11 cellular contexts compared by ENCODE assay signal in the genomic region with DNA sequence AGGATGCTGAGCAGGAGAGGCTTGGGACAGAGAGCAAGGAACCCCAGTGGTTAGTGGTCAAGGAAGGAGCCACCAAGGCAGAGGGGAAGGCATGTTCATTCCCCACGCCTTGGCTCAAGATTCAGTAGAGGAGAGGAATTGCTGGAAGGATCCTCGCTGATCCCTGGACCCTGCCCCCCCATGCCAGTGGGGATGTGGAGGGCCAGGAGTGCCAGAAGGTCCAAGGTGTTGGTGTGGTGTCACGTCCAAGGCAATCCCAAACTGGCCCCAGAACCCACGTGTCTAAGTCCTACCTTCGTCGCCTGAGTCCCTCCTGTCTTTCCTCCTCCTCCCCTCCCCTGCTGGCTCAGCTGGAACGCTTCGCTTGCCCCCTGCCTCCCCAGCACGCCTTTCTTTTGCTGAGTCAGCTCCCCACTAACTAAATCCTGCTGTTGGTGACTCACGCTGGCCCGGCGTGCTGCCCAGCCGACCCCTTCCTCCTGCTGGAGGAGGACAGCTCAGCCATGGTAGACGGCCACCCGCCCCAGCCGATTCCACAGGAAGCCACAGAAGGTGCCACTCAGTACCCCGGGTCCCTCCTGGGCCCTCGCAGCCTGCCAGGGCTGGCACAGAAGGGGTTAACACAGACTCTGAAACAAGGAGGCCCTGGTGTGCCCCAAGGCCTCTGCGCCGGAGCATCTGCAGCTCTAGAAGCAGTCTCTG. TPM values are rescaled to one million over a fixed set of nuclear protein-coding genes. Genes with fewer than 3 reads are reported as not detected.
DNase-seq lines count a peak whose midpoint lies in the region; ATAC-seq, FAIRE-seq and TF ChIP-seq lines count a peak whose summit lies in the region.
"Had no signal": no experiment of that assay in that cellular context is flagged by ENCODE, and none has a peak within 500 bp of the region (broad histone marks: within the 10 kb centered on the region; RNA-seq: fewer than 3 reads in every experiment).

No MANE protein-coding gene starts in this region.

- H3K9me3 ChIP-seq in ovary, result no peaks in the 10 kb centered on the region
- no peaks in the 10 kb centered on the region for H3K9me3 ChIP-seq in naive thymus-derived CD4-positive, alpha-beta T cell (ENCODE audit: control insufficient read depth in 2 of 3, low read length in 3 of 3)

- intact Hi-C loops in CD14-positive monocyte (cut with micrococcal nuclease) (no loop called here), ovary (cut with DNase I) (loop anchor here in 2 of 4 donors (5.0 kb wide), 4 partner anchors 128 to 203 kb away; a partner anchor contains a TSS)
- intact Hi-C loops in naive thymus-derived CD4-positive, alpha-beta T cell (cut with micrococcal nuclease), result no loop called here

- no peaks in the 10 kb centered on the region for H3K36me3 ChIP-seq in ovary
- no peaks in the 10 kb centered on the region for H3K36me3 ChIP-seq in naive thymus-derived CD4-positive, alpha-beta T cell (ENCODE audit: control insufficient read depth in 2 of 3, insufficient read depth in 3 of 3, low read length in 3 of 3)

- peaks cover 5% of the 10 kb centered on the region for H3K4me1 Mint-ChIP-seq in CD14-positive monocyte
- H3K4me1 Mint-ChIP-seq in stimulated activated effector memory CD8-positive, alpha-beta T cell treated with anti-CD3 and anti-CD28 coated beads, Interleukin-12 subunit alpha, Interleukin-12 subunit beta, amount 100 ng/mL, for 72 hours, result peaks cover 10% of the 10 kb centered on the region
- no peaks in the 10 kb centered on the region for H3K4me1 Mint-ChIP-seq in naive thymus-derived CD4-positive, alpha-beta T cell

- H3K4me3 ChIP-seq in fibroblast of mammary gland (ENCODE audit: control insufficient read depth, low read depth, low read length) (no peak overlapping the region), ovary (no peak overlapping the region)
- no peak overlapping the region for H3K4me3 ChIP-seq in naive thymus-derived CD4-positive, alpha-beta T cell (ENCODE audit: low read length)

- H3K27me3 ChIP-seq in ovary, result no peaks in the 10 kb centered on the region
- H3K27me3 ChIP-seq in naive thymus-derived CD4-positive, alpha-beta T cell (ENCODE audit: control insufficient read depth in 2 of 2, insufficient read depth in 2 of 2, low read length in 2 of 2), result no peaks in the 10 kb centered on the region

- TF ChIP-seq EP300 in ovary (IDR thresholded peaks at IDR 0.05), result no peak

- no peaks in the 10 kb centered on the region for H3K36me3 Mint-ChIP-seq in CD14-positive monocyte
- H3K36me3 Mint-ChIP-seq in stimulated activated effector memory CD8-positive, alpha-beta T cell treated with anti-CD3 and anti-CD28 coated beads, Interleukin-12 subunit alpha, Interleukin-12 subunit beta, amount 100 ng/mL, for 72 hours, result no peaks in the 10 kb centered on the region
- H3K36me3 Mint-ChIP-seq in naive thymus-derived CD4-positive, alpha-beta T cell, result no peaks in the 10 kb centered on the region

- FAIRE-seq in GM12892 (lab: Jason Lieb, UNC), result no peak

- in situ Hi-C loops in KBM-7 (cut with MboI; ENCODE audit: low pct_unique_long_range_greater_than_20kb, low sequenced_read_pairs), result loop anchor here (10.0 kb wide), 1 partner anchor 201 kb away; no protein-coding TSS in a partner anchor

- H3K27ac Mint-ChIP-seq in CD14-positive monocyte, result no peak overlapping the region
- no peak overlapping the region for H3K27ac Mint-ChIP-seq in stimulated activated effector memory CD8-positive, alpha-beta T cell treated with anti-CD3 and anti-CD28 coated beads, Interleukin-12 subunit alpha, Interleukin-12 subunit beta, amount 100 ng/mL, for 72 hours
- no peak overlapping the region for H3K27ac Mint-ChIP-seq in naive thymus-derived CD4-positive, alpha-beta T cell

- POLR2A ChIA-PET in RWPE1 (lab: Yijun Ruan, JAX; ENCODE audit: low non-redundant PET), result no interaction called here
- POLR2A ChIA-PET in naive thymus-derived CD4-positive, alpha-beta T cell (lab: Charles Lee), result no interaction called here

- TF ChIP-seq CTCF in CD14-positive monocyte (IDR thresholded peaks at IDR 0.05), result no peak
- no peak for TF ChIP-seq CTCF in RWPE1 (conservative IDR thresholded peaks at IDR 0.05; ENCODE audit: low read depth)
- TF ChIP-seq CTCF in fibroblast of mammary gland (conservative IDR thresholded peaks at IDR 0.05; ENCODE audit: control insufficient read depth, insufficient read depth, low read depth, low read length), result no peak
- peak in 1 of 3 donors; percentile 26 for TF ChIP-seq CTCF in ovary (IDR thresholded peaks at IDR 0.05)

- H3K4me3 Mint-ChIP-seq in CD14-positive monocyte, result no peak overlapping the region
- H3K4me3 Mint-ChIP-seq in stimulated activated effector memory CD8-positive, alpha-beta T cell treated with anti-CD3 and anti-CD28 coated beads, Interleukin-12 subunit alpha, Interleukin-12 subunit beta, amount 100 ng/mL, for 72 hours, result no peak overlapping the region
- no peak overlapping the region for H3K4me3 Mint-ChIP-seq in naive thymus-derived CD4-positive, alpha-beta T cell

- peaks cover 8 to 9% (median 8%) of the 10 kb centered on the region in 3 donors for H3K27me3 Mint-ChIP-seq in CD14-positive monocyte (ENCODE audit: low read depth in 3 of 3)
- H3K27me3 Mint-ChIP-seq in naive thymus-derived CD4-positive, alpha-beta T cell, result peaks cover 0 to 3% (median 0%) of the 10 kb centered on the region in 5 donors

- peak; percentile 47 for DNase-seq in CD14-positive monocyte (ENCODE audit: low spot score)
- peak; percentile 75 for DNase-seq in RWPE1 (ENCODE audit: low spot score)
- peak; percentile 93 for DNase-seq in fibroblast of mammary gland (ENCODE audit: low read depth)
- DNase-seq in ovary, result peak; percentile 87 to 90 (median 89)
- no peak for DNase-seq in stimulated activated effector memory CD8-positive, alpha-beta T cell treated with anti-CD3 and anti-CD28 coated beads, Interleukin-12 subunit alpha, Interleukin-12 subunit beta, amount 100 ng/mL, for 72 hours (ENCODE audit: low spot score in 2 of 2)
- no peak for DNase-seq in KBM-7
- no peak for DNase-seq in GM12892 (ENCODE audit: insufficient read length)
- DNase-seq in naive thymus-derived CD4-positive, alpha-beta T cell, result no peak
- DNase-seq: activated gamma-delta T cell treated with Interleukin-2 at 50 U/mL for 16 hours; GDM1; stimulated activated CD4-positive, alpha-beta T cell treated with anti-CD3 and anti-CD28 coated beads, Interleukin-2, amount 100 ng/mL, for 48 hours had no signal

- 9 to 14% (median 10%) methylated on average over 20 of the region's 20 CpGs for WGBS in ovary, 3 donors

- H3K9me3 Mint-ChIP-seq in CD14-positive monocyte, result peaks cover 0 to 3% (median 0%) of the 10 kb centered on the region in 7 donors
- H3K9me3 Mint-ChIP-seq in stimulated activated effector memory CD8-positive, alpha-beta T cell treated with anti-CD3 and anti-CD28 coated beads, Interleukin-12 subunit alpha, Interleukin-12 subunit beta, amount 100 ng/mL, for 72 hours, result no peaks in the 10 kb centered on the region
- peaks cover 0 to 2% (median 0%) of the 10 kb centered on the region in 11 donors for H3K9me3 Mint-ChIP-seq in naive thymus-derived CD4-positive, alpha-beta T cell

- CTCF ChIA-PET in RWPE1 (lab: Yijun Ruan, JAX), result interaction anchor here (0.5 to 1.5 kb wide), 2 partner anchors 177 to 1010 kb away, joined by 3 to 9 read pairs; a partner anchor contains a TSS
- CTCF ChIA-PET in naive thymus-derived CD4-positive, alpha-beta T cell (lab: Charles Lee), result interaction anchor here (0.6 kb wide), 1 partner anchor 9 kb away, joined by 7 read pairs; no protein-coding TSS in a partner anchor

- H3K27ac ChIP-seq in RWPE1 (peak overlapping the region; percentile 68), ovary (peak overlapping the region; percentile 21 to 41)
- no peak overlapping the region for H3K27ac ChIP-seq in naive thymus-derived CD4-positive, alpha-beta T cell (ENCODE audit: low read depth, low read length)

- H3K4me1 ChIP-seq in ovary (ENCODE audit: insufficient read depth), result peaks cover 14% of the 10 kb centered on the region
- H3K4me1 ChIP-seq in naive thymus-derived CD4-positive, alpha-beta T cell (ENCODE audit: control insufficient read depth in 2 of 2, insufficient read depth in 2 of 2, low read length in 2 of 2), result no peaks in the 10 kb centered on the region

- TF ChIP-seq POLR2A in ovary (IDR thresholded peaks at IDR 0.05) (no peak), GM12892 (IDR thresholded peaks at IDR 0.05; ENCODE audit: low read depth, low read length) (no peak)

- no peak for ATAC-seq in stimulated activated effector memory CD8-positive, alpha-beta T cell treated with anti-CD3 and anti-CD28 coated beads, Interleukin-12 subunit alpha, Interleukin-12 subunit beta, amount 100 ng/mL, for 72 hours
- ATAC-seq in naive thymus-derived CD4-positive, alpha-beta T cell, result no peak

RNA-seq across cellular contexts. Expression of a gene that starts 37.6 kb away (rescaled TPM):
- polyA plus RNA-seq in CD14-positive monocyte, result 1 to 10 TPM; 2.2 to 2.8 TPM
- 10 to 100 TPM in 1 of 7 donors, 1 to 10 TPM in 1, under 1 TPM in 2, not detected in 3; 0.30 to 11.9 (median 1.8) TPM for total RNA-seq in ovary
- polyA plus RNA-seq in ovary, result 1 to 10 TPM in 1 of 2 donors, not detected in 1; 2.1 TPM
- not detected for polyA plus RNA-seq in GM12892 (2012; ENCODE audit: missing spikeins)
- under 1 TPM in 1 of 5 experiments, not detected in 4; 0.29 TPM for total RNA-seq in naive thymus-derived CD4-positive, alpha-beta T cell
- polyA plus RNA-seq in naive thymus-derived CD4-positive, alpha-beta T cell, result not detected

RNA-seq across cellular contexts. Expression of a gene that starts 44.4 kb away (rescaled TPM):
- polyA plus RNA-seq in CD14-positive monocyte (under 1 TPM in 1 of 2 donors, not detected in 1; 0.30 TPM), ovary (under 1 TPM in 1 of 2 donors, not detected in 1; 0.52 TPM)
- 1 to 10 TPM in 1 of 7 donors, under 1 TPM in 1, not detected in 5; 0.82 to 2.6 TPM for total RNA-seq in ovary
- polyA plus RNA-seq in GM12892 (2012; ENCODE audit: missing spikeins), result not detected
- not detected for total RNA-seq in naive thymus-derived CD4-positive, alpha-beta T cell
- not detected for polyA plus RNA-seq in naive thymus-derived CD4-positive, alpha-beta T cell

Comparison
In these comparisons a context has a peak if more than half of its experiments do, and no peak if none do; other contexts are left out.
1. DNase-seq: peak in CD14-positive monocyte (single experiment), RWPE1 (single experiment), fibroblast of mammary gland (single experiment) and ovary (5 of 5); none in stimulated activated effector memory CD8-positive, alpha-beta T cell treated with anti-CD3 and anti-CD28 coated beads, Interleukin-12 subunit alpha, Interleukin-12 subunit beta, amount 100 ng/mL, for 72 hours (0 of 2), KBM-7 (single experiment), GM12892 (single experiment) and naive thymus-derived CD4-positive, alpha-beta T cell (0 of 9).